9 cellular contexts compared by ENCODE assay signal in the genomic region with DNA sequence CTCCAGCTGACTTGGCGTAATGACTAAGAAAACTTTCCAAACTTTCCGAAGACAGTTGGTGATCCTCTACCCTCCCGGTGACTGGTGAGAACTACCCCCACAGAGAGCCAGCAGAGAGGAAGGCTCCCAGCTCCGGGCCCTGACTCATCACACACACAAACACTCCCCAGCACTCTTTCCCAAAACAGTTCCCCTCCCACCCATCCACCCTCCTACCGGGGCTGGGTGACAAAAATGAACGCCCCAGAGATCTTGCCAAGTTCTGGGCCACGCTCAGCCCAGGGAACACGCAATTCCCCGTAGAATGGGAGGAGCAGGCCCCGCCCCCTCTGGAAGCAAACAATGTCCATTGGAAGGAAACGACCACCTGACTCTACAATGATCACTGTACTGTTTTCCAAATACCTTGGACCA. TPM values are rescaled to one million over a fixed set of nuclear protein-coding genes. Genes with fewer than 3 reads are reported as not detected.
DNase-seq lines count a peak whose midpoint lies in the region; ATAC-seq and TF ChIP-seq lines count a peak whose summit lies in the region.
"Had no signal": no experiment of that assay in that cellular context is flagged by ENCODE, and none has a peak within 500 bp of the region (broad histone marks: within the 10 kb centered on the region; RNA-seq: fewer than 3 reads in every experiment).

No MANE protein-coding gene starts in this region.

- DNase-seq in AG20443 (ENCODE audit: low spot score) = peak; percentile 89
- DNase-seq in RWPE1 (ENCODE audit: low spot score) = peak; percentile 31
- DNase-seq in fibroblast of pulmonary artery (ENCODE audit: low read depth) = peak; percentile 93
- peak in 7 of 10 donors; percentile 59 to 93 (median 71) for DNase-seq in posterior cingulate gyrus
- no peak for DNase-seq in HT-29 (ENCODE audit: low spot score)
- no peak for DNase-seq in foreskin melanocyte
- DNase-seq in KG1 (lab: John Stamatoyannopoulos, UW) = no peak
- DNase-seq: DMS153 had no signal

- intact Hi-C loops in posterior cingulate gyrus (cut with DNase I) = loop anchor here (5.0 kb wide), 1 partner anchor 120 kb away; no protein-coding TSS in a partner anchor

- POLR2A ChIA-PET in RWPE1 (lab: Yijun Ruan, JAX; ENCODE audit: low non-redundant PET) = no interaction called here

- TF ChIP-seq CTCF in RWPE1 (conservative IDR thresholded peaks at IDR 0.05; ENCODE audit: low read depth) = no peak
- no peak for TF ChIP-seq CTCF in fibroblast of pulmonary artery (IDR thresholded peaks at IDR 0.05; ENCODE audit: low read length, missing control alignments)

- CTCF ChIA-PET in RWPE1 (lab: Yijun Ruan, JAX) = no interaction called here

- peak overlapping the region; percentile 2 for H3K4me3 ChIP-seq in fibroblast of pulmonary artery (replicated peaks; ENCODE audit: low read depth, low read length)

- no peak overlapping the region for H3K27ac ChIP-seq in RWPE1

- no peak for ATAC-seq in HG03045 (IDR thresholded peaks at IDR 0.05; ENCODE audit: unreplicated experiment)

RNA-seq across cellular contexts. Expression of a gene that starts 21.3 kb away (rescaled TPM):
- total RNA-seq in HT-29 (2014; rRNA removed; shearing (Covaris generic)) = not detected in 2 replicates

Comparison
In these comparisons a context has a peak if more than half of its experiments do, and no peak if none do; other contexts are left out.
1. DNase-seq: peak in AG20443 (single experiment), RWPE1 (single experiment), fibroblast of pulmonary artery (single experiment) and posterior cingulate gyrus (7 of 10); none in HT-29 (single experiment), foreskin melanocyte (single experiment) and KG1 (single experiment).